In the genomic region with DNA sequence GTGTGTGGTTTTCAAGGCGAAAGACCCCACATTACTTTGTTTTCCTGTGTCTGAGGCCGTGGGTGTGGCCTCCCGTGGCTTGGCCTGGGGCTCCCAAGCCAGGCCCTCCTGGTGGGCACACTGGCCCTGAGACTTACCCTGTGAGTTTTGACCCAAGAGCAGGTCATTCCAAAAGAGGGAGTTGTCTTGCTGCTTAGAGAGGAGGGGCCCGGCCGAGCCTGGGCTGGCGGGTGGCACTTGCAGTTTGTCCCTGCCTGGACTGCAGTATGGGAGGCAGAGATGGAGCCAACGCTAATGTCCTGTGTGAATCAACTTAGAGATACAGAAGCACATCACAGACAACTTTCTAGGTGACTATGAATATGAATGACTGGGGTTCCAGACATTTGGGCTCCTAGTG, we compare ENCODE assay signal across 13 cellular contexts. TPM values are rescaled to one million over a fixed set of nuclear protein-coding genes. Genes with fewer than 3 reads are reported as not detected.
"Had no signal": no experiment of that assay in that cellular context is flagged by ENCODE, and none has a peak within 500 bp of the region (broad histone marks: within the 10 kb centered on the region; RNA-seq: fewer than 3 reads in every experiment).

No MANE protein-coding gene starts in this region.

- DNase-seq: activated naive CD4-positive, alpha-beta T cell; activated naive CD8-positive, alpha-beta T cell treated with anti-CD3 and anti-CD28 coated beads, Interleukin-2, amount 50 U/mL, for 24 hours; head of caudate nucleus; left colon; naive thymus-derived CD8-positive, alpha-beta T cell; stimulated activated CD4-positive, alpha-beta T cell treated with anti-CD3 and anti-CD28 coated beads, Interleukin-12 subunit alpha, Interleukin-12 subunit beta, amount 100 ng/mL, for 4 hours; stimulated activated CD4-positive, alpha-beta T cell treated with anti-CD3 and anti-CD28 coated beads, Interleukin-2, amount 100 ng/mL, for 24 hours; transverse colon had no signal

- H3K27ac Mint-ChIP-seq: activated naive CD8-positive, alpha-beta T cell treated with anti-CD3 and anti-CD28 coated beads, Interleukin-2, amount 50 U/mL, for 24 hours; activated T-helper 1 cell treated with anti-CD3 and anti-CD28 coated beads, Interleukin-12 subunit alpha, Interleukin-12 subunit beta, Interleukin-2, Interleukin-4 antibody, amounts not matched to agents 30 ng/mL and 10 ng/mL and 1 ng/mL, durations not matched to agents 14 hours and 24 hours and 36 hours had no signal

- H3K4me1 ChIP-seq: breast epithelium, transverse colon had no signal

- H3K27me3 ChIP-seq: breast epithelium, transverse colon had no signal

- H3K36me3 ChIP-seq: breast epithelium, transverse colon had no signal

- ATAC-seq: activated CD4-positive, CD25-positive, alpha-beta regulatory T cell treated with anti-CD3 and anti-CD28 coated beads, Interleukin-2, amount 50 U/mL, for 24 hours; activated naive CD8-positive, alpha-beta T cell treated with anti-CD3 and anti-CD28 coated beads, Interleukin-2, amount 50 U/mL, for 24 hours; left colon; naive thymus-derived CD8-positive, alpha-beta T cell had no signal

- H3K27ac ChIP-seq: transverse colon had no signal

- H3K4me3 Mint-ChIP-seq: activated naive CD8-positive, alpha-beta T cell treated with anti-CD3 and anti-CD28 coated beads, Interleukin-2, amount 50 U/mL, for 24 hours; activated T-helper 1 cell treated with anti-CD3 and anti-CD28 coated beads, Interleukin-12 subunit alpha, Interleukin-12 subunit beta, Interleukin-2, Interleukin-4 antibody, amounts not matched to agents 30 ng/mL and 10 ng/mL and 1 ng/mL, durations not matched to agents 14 hours and 24 hours and 36 hours; naive thymus-derived CD8-positive, alpha-beta T cell had no signal

- H3K36me3 Mint-ChIP-seq: naive thymus-derived CD8-positive, alpha-beta T cell had no signal

- H3K9me3 Mint-ChIP-seq: activated naive CD8-positive, alpha-beta T cell treated with anti-CD3 and anti-CD28 coated beads, Interleukin-2, amount 50 U/mL, for 24 hours; activated T-helper 1 cell treated with anti-CD3 and anti-CD28 coated beads, Interleukin-12 subunit alpha, Interleukin-12 subunit beta, Interleukin-2, Interleukin-4 antibody, amounts not matched to agents 30 ng/mL and 10 ng/mL and 1 ng/mL, durations not matched to agents 14 hours and 24 hours and 36 hours; naive thymus-derived CD8-positive, alpha-beta T cell had no signal

- H3K4me3 ChIP-seq: breast epithelium, transverse colon had no signal

- H3K9me3 ChIP-seq: breast epithelium, transverse colon had no signal

- H3K4me1 Mint-ChIP-seq: activated naive CD8-positive, alpha-beta T cell treated with anti-CD3 and anti-CD28 coated beads, Interleukin-2, amount 50 U/mL, for 24 hours; naive thymus-derived CD8-positive, alpha-beta T cell had no signal

RNA-seq across cellular contexts. Expression of a gene that starts 24.5 kb away (rescaled TPM):
- total RNA-seq: naive thymus-derived CD8-positive, alpha-beta T cell; SK-MEL-5; transverse colon had no signal
- polyA plus RNA-seq: aorta had no signal

RNA-seq across cellular contexts. Expression of a gene that starts 24.5 kb away (rescaled TPM):
- polyA plus RNA-seq: aorta; naive thymus-derived CD8-positive, alpha-beta T cell had no signal
